ENCODE assay signal across 28 cellular contexts in genomic region chr9:136222166-136222895, GRCh38. TPM values are rescaled to one million over a fixed set of nuclear protein-coding genes. Genes with fewer than 3 reads are reported as not detected.
DNase-seq lines count a peak whose midpoint lies in the region; ATAC-seq and TF ChIP-seq lines count a peak whose summit lies in the region.
"Had no signal": no experiment of that assay in that cellular context is flagged by ENCODE, and none has a peak within 500 bp of the region (broad histone marks: within the 10 kb centered on the region; RNA-seq: fewer than 3 reads in every experiment).

No MANE protein-coding gene starts in this region.

- 96% methylated on average over 37 of the region's 37 CpGs for WGBS in right cardiac atrium

- H3K36me3 Mint-ChIP-seq in WTC11 = peaks cover 17% of the 10 kb centered on the region

- intact Hi-C loops in right cardiac atrium (cut with DNase I) = no loop called here
- intact Hi-C loops in Right ventricle myocardium superior (cut with DNase I) = no loop called here

- H3K4me3 Mint-ChIP-seq in WTC11 = no peak overlapping the region
- H3K4me3 Mint-ChIP-seq: CD4-positive, alpha-beta T cell had no signal

- no peak overlapping the region for H2AFZ ChIP-seq in Karpas-422 (ENCODE audit: low read length)
- H2AFZ ChIP-seq: PC-9 had no signal

- no peak overlapping the region for H3K27ac ChIP-seq in right cardiac atrium (ENCODE audit: low read length)
- peak overlapping the region; percentile 98 for H3K27ac ChIP-seq in Karpas-422 (ENCODE audit: low read length)
- H3K27ac ChIP-seq: PC-9 had no signal

- H3K27ac Mint-ChIP-seq in WTC11 = peak overlapping the region; percentile 70; the same call in 1 of the 2 replicates
- H3K27ac Mint-ChIP-seq: CD4-positive, alpha-beta T cell had no signal

- H3K27me3 Mint-ChIP-seq in WTC11 (ENCODE audit: low read depth) = no peaks in the 10 kb centered on the region
- H3K27me3 Mint-ChIP-seq: CD4-positive, alpha-beta T cell had no signal

- CTCF ChIA-PET in WTC11 (lab: Charles Lee) = interaction anchor here (1.1 to 2.0 kb wide), 2 partner anchors 46 to 52 kb away, joined by 3 to 9 read pairs; no protein-coding TSS in a partner anchor

- POLR2A ChIA-PET in WTC11 (lab: Charles Lee) = no interaction called here

- no peak for TF ChIP-seq CTCF in WTC11 (IDR thresholded peaks at IDR 0.05)
- TF ChIP-seq CTCF in omental fat pad (IDR thresholded peaks at IDR 0.05) = no peak

- no peaks in the 10 kb centered on the region for H3K4me1 ChIP-seq in right cardiac atrium (ENCODE audit: control insufficient read depth, insufficient read depth, low read length)
- peaks cover 53% of the 10 kb centered on the region for H3K4me1 ChIP-seq in Karpas-422 (ENCODE audit: low read length)

- H4K20me1 ChIP-seq in Karpas-422 (ENCODE audit: insufficient read depth, low read depth, low read length) = peaks cover 16% of the 10 kb centered on the region; the same call in 1 of the 2 replicates

- peak overlapping the region; percentile 67 for H3K4me2 ChIP-seq in Karpas-422 (ENCODE audit: low read depth, low read length, poor library complexity, severe bottlenecking)
- H3K4me2 ChIP-seq: PC-9 had no signal

- ATAC-seq in right cardiac atrium (no peak), Right ventricle myocardium superior (ENCODE audit: poor library complexity) (no peak), WTC11 (no peak), HG02885 (IDR thresholded peaks at IDR 0.05; ENCODE audit: poor library complexity, unreplicated experiment) (no peak), omental fat pad (ENCODE audit: low FRiP score) (no peak)
- ATAC-seq: HepG2, K562 had no signal

- DNase-seq in right cardiac atrium (peak in 2 of 3 donors; percentile 14 to 46), Right ventricle myocardium superior (no peak), Karpas-422 (no peak), WTC11 (ENCODE audit: low spot score) (no peak), T1000 (lab: John Stamatoyannopoulos, UW) (no peak), omental fat pad (ENCODE audit: low spot score) (no peak)
- DNase-seq in activated CD4-positive, alpha-beta T cell treated with anti-CD3 and anti-CD28 coated beads, Interleukin-2, amount 50 U/mL, for 48 hours = no peak
- DNase-seq: 8988T; ACHN; CD4-positive, alpha-beta T cell; EL; GF-D8; MV-4-11; NCI-H1105; NCI-H1436 treated with DMSO at 0.1 percent for 48 hours; NCI-H1930; NCI-H2107; NCI-H524 treated with DMSO at 0.1 percent for 48 hours; NCI-H774; PC-9; SHP77 treated with DMSO at 0.1 percent for 48 hours had no signal

- H3K9me3 ChIP-seq in right cardiac atrium (ENCODE audit: control insufficient read depth, low read length) = no peaks in the 10 kb centered on the region
- H3K9me3 ChIP-seq in Karpas-422 (ENCODE audit: low read length) = no peaks in the 10 kb centered on the region

- no peak overlapping the region for H3K4me3 ChIP-seq in right cardiac atrium (ENCODE audit: low read length)
- H3K4me3 ChIP-seq in Karpas-422 (ENCODE audit: low read length) = no peak overlapping the region
- H3K4me3 ChIP-seq: K562, PC-9 had no signal

- H3K79me2 ChIP-seq in Karpas-422 (ENCODE audit: low read length) = peaks cover 9% of the 10 kb centered on the region; the same call in 1 of the 2 replicates

- H3K9me2 ChIP-seq in Karpas-422 (replicated peaks; ENCODE audit: insufficient read depth, low read length) = no peaks in the 10 kb centered on the region

- no peaks in the 10 kb centered on the region for H3K27me3 ChIP-seq in right cardiac atrium (ENCODE audit: control insufficient read depth, insufficient read depth)
- no peaks in the 10 kb centered on the region for H3K27me3 ChIP-seq in Karpas-422 (ENCODE audit: low read length)

- peak overlapping the region; percentile 31; the same call in 1 of the 2 replicates for H3K9ac ChIP-seq in Karpas-422 (ENCODE audit: low read length)

- H3K36me3 ChIP-seq in Karpas-422 (ENCODE audit: insufficient read depth, low read length) = peaks cover 19% of the 10 kb centered on the region; the same call in 1 of the 2 replicates

- no peaks in the 10 kb centered on the region for H3K9me3 Mint-ChIP-seq in WTC11
- H3K9me3 Mint-ChIP-seq: CD4-positive, alpha-beta T cell had no signal

- H3K4me1 Mint-ChIP-seq in WTC11 = peaks cover 2% of the 10 kb centered on the region; the same call in 1 of the 2 replicates

TF ChIP-seq in WTC11, 78 proteins besides CTCF, POLR2A, EP300 and RAD21:
- TF ChIP-seq FOXJ3 (CRISPR knock-in tag; IDR thresholded peaks at IDR 0.05; ENCODE audit: borderline replicate concordance) (no peak), FOXP1 (CRISPR knock-in tag; IDR thresholded peaks at IDR 0.05; ENCODE audit: borderline replicate concordance) (no peak), NFATC4 (CRISPR knock-in tag; IDR thresholded peaks at IDR 0.05) (no peak), TEAD4 (CRISPR knock-in tag; IDR thresholded peaks at IDR 0.05) (no peak), IRF2 (CRISPR knock-in tag; IDR thresholded peaks at IDR 0.05; ENCODE audit: borderline replicate concordance, low read depth) (no peak)

RNA-seq across cellular contexts. Expression of gene LHX3, which starts 17.4 kb away (rescaled TPM):
- not detected for total RNA-seq in right cardiac atrium
- polyA plus RNA-seq in right cardiac atrium = not detected
- total RNA-seq in Right ventricle myocardium superior = not detected
- total RNA-seq in Karpas-422 (2014; rRNA removed; shearing (Covaris generic); ENCODE audit: low replicate concordance) = not detected in 2 replicates
- total RNA-seq in WTC11 (2021) = 0.11 TPM in 1 of 3 replicates, not detected in the others
- not detected for total RNA-seq in omental fat pad
- total RNA-seq: HepG2, HT1080, LHCN-M2, RPMI7951 had no signal
- polyA plus RNA-seq: BJ, HepG2, K562 had no signal

RNA-seq across cellular contexts. Expression of gene QSOX2, which starts 23.3 kb away (rescaled TPM):
- total RNA-seq in right cardiac atrium (1 to 10 TPM; 5.3 to 9.0 (median 7.5) TPM), Right ventricle myocardium superior (7.7 TPM), WTC11 (2021) (31.7 to 33.4 TPM (median 33.2 TPM) in 3 replicates), omental fat pad (10 to 100 TPM in 1 of 4 donors, 1 to 10 TPM in 3; 5.6 to 18.5 (median 6.6) TPM)
- polyA plus RNA-seq in right cardiac atrium = 4.5 TPM
- total RNA-seq in Karpas-422 (2014; rRNA removed; shearing (Covaris generic); ENCODE audit: low replicate concordance) = 11.3 and 18.9 TPM in 2 replicates

Comparison
In these comparisons a context has a peak if more than half of its experiments do, and no peak if none do; other contexts are left out.
1. DNase-seq: peak in right cardiac atrium (2 of 3); none in Right ventricle myocardium superior (single experiment), Karpas-422 (single experiment), WTC11 (single experiment), T1000 (single experiment), omental fat pad (single experiment) and activated CD4-positive, alpha-beta T cell treated with anti-CD3 and anti-CD28 coated beads, Interleukin-2, amount 50 U/mL, for 48 hours (0 of 2).